25 cellular contexts compared by ENCODE assay signal in the genomic region with DNA sequence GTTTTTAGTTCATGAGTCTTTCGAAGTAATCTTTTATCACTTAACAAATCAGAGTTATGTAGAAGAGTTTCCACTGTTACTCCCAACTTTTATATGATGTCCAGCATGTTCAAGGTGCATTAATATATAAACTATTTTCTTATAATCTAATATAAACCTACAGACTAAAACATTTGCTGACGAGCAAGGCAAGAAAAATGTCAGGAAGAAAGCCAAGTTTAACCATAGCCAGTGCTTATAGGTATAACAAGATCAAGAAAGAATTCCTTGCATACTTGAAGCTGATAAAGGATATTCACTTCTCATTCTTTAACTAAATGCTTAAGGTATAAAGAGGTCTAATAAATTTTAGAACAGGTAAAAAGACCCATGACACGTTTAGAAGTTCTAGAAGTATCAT.
DNase-seq lines count a peak whose midpoint lies in the region; ATAC-seq and TF ChIP-seq lines count a peak whose summit lies in the region.
"Had no signal": no experiment of that assay in that cellular context is flagged by ENCODE, and none has a peak within 500 bp of the region (broad histone marks: within the 10 kb centered on the region; RNA-seq: fewer than 3 reads in every experiment).

No MANE protein-coding gene starts in this region.

- H3K36me3 ChIP-seq in Caco-2 (ENCODE audit: control insufficient read depth, insufficient read depth, low read length) (no peaks in the 10 kb centered on the region), KMS-11 (ENCODE audit: insufficient read depth) (no peaks in the 10 kb centered on the region)

- H3K4me1 ChIP-seq in Caco-2: peaks cover 19% of the 10 kb centered on the region; the same call in 1 of the 2 replicates
- peaks cover 19% of the 10 kb centered on the region for H3K4me1 ChIP-seq in KMS-11 (ENCODE audit: low read depth, poor library complexity, severe bottlenecking)
- H3K4me1 ChIP-seq: body of pancreas, parathyroid adenoma had no signal

- DNase-seq in Caco-2 (no peak), astrocyte of the spinal cord (ENCODE audit: low read depth, low spot score) (peak; percentile 64), kidney tubule cell (ENCODE audit: low spot score) (peak; percentile 60), cerebellar cortex (ENCODE audit: low spot score) (no peak)
- DNase-seq: activated CD4-positive, CD25-positive, alpha-beta regulatory T cell treated with anti-CD3 and anti-CD28 coated beads, Interleukin-2, amount 50 U/mL, for 72 hours; activated CD8-positive, alpha-beta memory T cell treated with anti-CD3 and anti-CD28 coated beads for 24 hours; activated naive CD4-positive, alpha-beta T cell treated with anti-CD3 and anti-CD28 coated beads, Interleukin-2, amount 50 U/mL, for 16 hours; activated T-cell treated with anti-CD3 and anti-CD28 coated beads, Interleukin-2, amount 50 U/mL, for 4 hours; body of pancreas; CD4-positive, CD25-positive, alpha-beta regulatory T cell; hippocampal formation; naive thymus-derived CD8-positive, alpha-beta T cell; NCI-H1105 treated with DMSO at 0.1 percent for 48 hours; NCI-H2107; NCI-H524; stimulated activated CD4-positive, alpha-beta T cell treated with anti-CD3 and anti-CD28 coated beads, Interleukin-1b, Interleukin-23, amount 100 ng/mL, for 48 hours; stimulated activated naive B cell treated with anti-CD40 and anti-IgM and Interleukin-4, amounts not matched to agents 10 μg/mL and 1 μg/mL and 100 μg/mL, for 72 hours had no signal

- peaks cover 7% of the 10 kb centered on the region for H3K4me1 Mint-ChIP-seq in Caco-2 (ENCODE audit: low read depth, unreplicated experiment)
- H3K4me1 Mint-ChIP-seq: CD4-positive, CD25-positive, alpha-beta regulatory T cell; stimulated activated naive B cell treated with anti-CD40 and anti-IgM and Interleukin-4, amounts not matched to agents 10 μg/mL and 1 μg/mL and 100 μg/mL, for 72 hours had no signal

- no TSS peak for BruUV-seq in Caco-2 (replicated peaks; lab: Mats Ljungman, UMichigan)

- H3K27me3 ChIP-seq in Caco-2 (replicated peaks; ENCODE audit: control insufficient read depth, insufficient read depth, low read length) (no peaks in the 10 kb centered on the region), KMS-11 (ENCODE audit: insufficient read depth, low read depth) (peaks cover 11% of the 10 kb centered on the region; the same call in 1 of the 2 replicates)
- H3K27me3 ChIP-seq: body of pancreas had no signal

- no peaks in the 10 kb centered on the region for H3K27me3 Mint-ChIP-seq in Caco-2 (ENCODE audit: insufficient read depth, unreplicated experiment)
- H3K27me3 Mint-ChIP-seq: CD4-positive, CD25-positive, alpha-beta regulatory T cell; dendritic cell treated with granulocyte-macrophage colony-stimulating factor and Interleukin-4, amounts not matched to agents 40 ng/mL and 50 ng/mL, for 4 days; naive thymus-derived CD8-positive, alpha-beta T cell; stimulated activated naive B cell treated with anti-CD40 and anti-IgM and Interleukin-4, amounts not matched to agents 10 μg/mL and 1 μg/mL and 100 μg/mL, for 72 hours had no signal

- H2AFZ ChIP-seq in KMS-11 (ENCODE audit: low read depth): no peak overlapping the region
- H2AFZ ChIP-seq: parathyroid adenoma had no signal

- H3K9ac ChIP-seq in KMS-11: no peak overlapping the region
- H3K9ac ChIP-seq: parathyroid adenoma had no signal

- H3K4me3 ChIP-seq in Caco-2 (ENCODE audit: low read depth, low read length): no peak overlapping the region
- no peak overlapping the region for H3K4me3 ChIP-seq in KMS-11 (IDR thresholded peaks at IDR 0.05; ENCODE audit: insufficient read depth, low read depth, low read length)
- H3K4me3 ChIP-seq in astrocyte of the spinal cord (ENCODE audit: low read depth, low read length): no peak overlapping the region
- H3K4me3 ChIP-seq: body of pancreas, GM12878 had no signal

- TF ChIP-seq CTCF in Caco-2 (IDR thresholded peaks at IDR 0.05; ENCODE audit: insufficient read depth in 1 of 2, low read depth in 1 of 2, low read length in 1 of 2, severe bottlenecking in 1 of 2, unreplicated experiment in 1 of 2) (no peak), KMS-11 (conservative IDR thresholded peaks at IDR 0.05; ENCODE audit: low read depth, low read length) (no peak), astrocyte of the spinal cord (IDR thresholded peaks at IDR 0.05; ENCODE audit: low read depth, low read length) (no peak)

- no peak for ATAC-seq in HG02642 (IDR thresholded peaks at IDR 0.05; ENCODE audit: poor library complexity, unreplicated experiment)
- no peak for ATAC-seq in HG03565 (IDR thresholded peaks at IDR 0.05; ENCODE audit: unreplicated experiment)
- ATAC-seq in HG03432 (IDR thresholded peaks at IDR 0.05; ENCODE audit: unreplicated experiment): no peak
- ATAC-seq: activated T-cell treated with anti-CD3 and anti-CD28 coated beads, Interleukin-2, amount 50 U/mL, for 4 hours; body of pancreas; GM12878; naive thymus-derived CD8-positive, alpha-beta T cell; stimulated activated naive B cell treated with anti-CD40 and anti-IgM and Interleukin-4, amounts not matched to agents 10 μg/mL and 1 μg/mL and 100 μg/mL, for 72 hours had no signal

- H3K36me3 Mint-ChIP-seq in Caco-2 (ENCODE audit: insufficient read depth, unreplicated experiment): no peaks in the 10 kb centered on the region

- POLR2A ChIA-PET in Caco-2 (lab: Charles Lee): no interaction called here

- intact Hi-C loops in Caco-2 (cut with micrococcal nuclease; ENCODE audit: unreplicated experiment): no loop called here

- no peaks in the 10 kb centered on the region for H4K20me1 ChIP-seq in KMS-11 (ENCODE audit: insufficient read depth)

- H3K4me2 ChIP-seq in KMS-11: peak overlapping the region; percentile 26; the same call in 1 of the 2 replicates

- CTCF ChIA-PET in Caco-2 (lab: Charles Lee): interaction anchor here (0.6 kb wide), 1 partner anchor 168 kb away, joined by 3 read pairs; the partner anchor contains the start of gene NPNT

- H3K27ac Mint-ChIP-seq in Caco-2 (ENCODE audit: unreplicated experiment): peak overlapping the region; percentile 7
- H3K27ac Mint-ChIP-seq: CD4-positive, CD25-positive, alpha-beta regulatory T cell; dendritic cell treated with granulocyte-macrophage colony-stimulating factor and Interleukin-4, amounts not matched to agents 40 ng/mL and 50 ng/mL, for 4 days; stimulated activated naive B cell treated with anti-CD40 and anti-IgM and Interleukin-4, amounts not matched to agents 10 μg/mL and 1 μg/mL and 100 μg/mL, for 72 hours had no signal

- no peak overlapping the region for H3K27ac ChIP-seq in KMS-11
- H3K27ac ChIP-seq: body of pancreas, parathyroid adenoma, RWPE1 had no signal

- H3K79me2 ChIP-seq in KMS-11 (ENCODE audit: insufficient read depth, low read depth): no peaks in the 10 kb centered on the region
- H3K79me2 ChIP-seq: parathyroid adenoma had no signal

- no peaks in the 10 kb centered on the region for H3K9me3 Mint-ChIP-seq in Caco-2 (ENCODE audit: unreplicated experiment)
- H3K9me3 Mint-ChIP-seq: activated T-cell treated with anti-CD3 and anti-CD28 coated beads, Interleukin-2, amount 50 U/mL, for 4 hours; stimulated activated naive B cell treated with anti-CD40 and anti-IgM and Interleukin-4, amounts not matched to agents 10 μg/mL and 1 μg/mL and 100 μg/mL, for 72 hours had no signal

- H3K4me3 Mint-ChIP-seq in Caco-2 (ENCODE audit: unreplicated experiment): no peak overlapping the region
- H3K4me3 Mint-ChIP-seq: activated T-cell treated with anti-CD3 and anti-CD28 coated beads, Interleukin-2, amount 50 U/mL, for 4 hours; CD4-positive, CD25-positive, alpha-beta regulatory T cell; dendritic cell treated with granulocyte-macrophage colony-stimulating factor and Interleukin-4, amounts not matched to agents 40 ng/mL and 50 ng/mL, for 4 days; naive thymus-derived CD8-positive, alpha-beta T cell; stimulated activated naive B cell treated with anti-CD40 and anti-IgM and Interleukin-4, amounts not matched to agents 10 μg/mL and 1 μg/mL and 100 μg/mL, for 72 hours had no signal

- in situ Hi-C loops in astrocyte of the spinal cord (cut with HindIII; ENCODE audit: low sequenced_read_pairs): no loop called here

- H3K9me3 ChIP-seq in Caco-2: no peaks in the 10 kb centered on the region
- H3K9me3 ChIP-seq: body of pancreas had no signal

Comparison
In these comparisons a context has a peak if more than half of its experiments do, and no peak if none do; other contexts are left out.
1. DNase-seq: peak in astrocyte of the spinal cord (single experiment) and kidney tubule cell (single experiment); none in Caco-2 (0 of 2) and cerebellar cortex (single experiment).